In the genomic region with DNA sequence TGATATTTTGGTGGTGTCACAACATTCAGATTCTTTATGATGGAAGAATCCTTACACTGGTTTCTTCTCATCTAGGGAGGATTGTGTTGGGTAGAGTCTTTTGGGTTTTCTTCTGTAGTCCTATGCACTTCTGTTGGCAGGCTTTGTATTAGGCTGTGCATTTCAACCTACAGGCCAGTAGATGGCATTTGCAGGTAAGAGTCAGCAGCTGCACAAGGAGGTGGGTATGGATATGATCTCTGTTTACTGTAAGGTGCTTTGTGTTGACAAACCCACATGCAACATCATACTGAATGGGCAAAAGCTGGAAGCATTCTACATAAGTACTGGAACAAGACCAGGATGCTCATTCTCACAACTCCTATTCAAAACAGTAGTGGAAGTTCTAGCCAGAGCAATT, we compare ENCODE assay signal across 12 cellular contexts.
DNase-seq lines count a peak whose midpoint lies in the region; ATAC-seq and TF ChIP-seq lines count a peak whose summit lies in the region.
"Had no signal": no experiment of that assay in that cellular context is flagged by ENCODE, and none has a peak within 500 bp of the region (broad histone marks: within the 10 kb centered on the region; RNA-seq: fewer than 3 reads in every experiment).

No MANE protein-coding gene starts in this region.

- no peaks in the 10 kb centered on the region for H3K27me3 Mint-ChIP-seq in effector memory CD8-positive, alpha-beta T cell
- no peaks in the 10 kb centered on the region for H3K27me3 Mint-ChIP-seq in CD8-positive, alpha-beta memory T cell
- H3K27me3 Mint-ChIP-seq: activated B cell treated with CpG ODN at 0.5 μM for 24 hours had no signal

- H3K36me3 ChIP-seq in GM06990 (ENCODE audit: control insufficient read depth, insufficient read depth, low read length) (no peaks in the 10 kb centered on the region), iPS DF 6.9 (ENCODE audit: control insufficient read depth, insufficient read depth, low read length) (no peaks in the 10 kb centered on the region)
- no peaks in the 10 kb centered on the region for H3K36me3 ChIP-seq in CD8-positive, alpha-beta memory T cell (ENCODE audit: insufficient read depth, low read length)

- ATAC-seq in effector memory CD8-positive, alpha-beta T cell (replicated peaks) = no peak

- no peaks in the 10 kb centered on the region for H3K4me1 ChIP-seq in iPS DF 6.9 (ENCODE audit: control insufficient read depth, insufficient read depth, low read length)
- no peaks in the 10 kb centered on the region for H3K4me1 ChIP-seq in CD8-positive, alpha-beta memory T cell (ENCODE audit: insufficient read depth, low read length)

- H3K9me3 ChIP-seq in iPS DF 6.9 (ENCODE audit: control insufficient read depth, insufficient read depth, low read length) = peaks cover 4% of the 10 kb centered on the region
- H3K9me3 ChIP-seq in CD8-positive, alpha-beta memory T cell (ENCODE audit: low read length) = no peaks in the 10 kb centered on the region

- POLR2A ChIA-PET in CD8-positive, alpha-beta memory T cell (lab: Charles Lee) = no interaction called here

- H3K36me3 Mint-ChIP-seq in effector memory CD8-positive, alpha-beta T cell (ENCODE audit: insufficient read depth) = no peaks in the 10 kb centered on the region
- H3K36me3 Mint-ChIP-seq in CD8-positive, alpha-beta memory T cell = no peaks in the 10 kb centered on the region

- H3K4me1 Mint-ChIP-seq in effector memory CD8-positive, alpha-beta T cell (ENCODE audit: low read depth in 2 of 2) = no peaks in the 10 kb centered on the region
- H3K4me1 Mint-ChIP-seq in CD8-positive, alpha-beta memory T cell = no peaks in the 10 kb centered on the region
- H3K4me1 Mint-ChIP-seq: activated B cell treated with CpG ODN at 0.5 μM for 24 hours had no signal

- no peak overlapping the region for H3K4me3 Mint-ChIP-seq in effector memory CD8-positive, alpha-beta T cell
- H3K4me3 Mint-ChIP-seq in CD8-positive, alpha-beta memory T cell = no peak overlapping the region
- H3K4me3 Mint-ChIP-seq: activated B cell treated with CpG ODN at 0.5 μM for 24 hours had no signal

- H3K27ac Mint-ChIP-seq in effector memory CD8-positive, alpha-beta T cell = no peak overlapping the region
- no peak overlapping the region for H3K27ac Mint-ChIP-seq in CD8-positive, alpha-beta memory T cell
- H3K27ac Mint-ChIP-seq: activated B cell treated with CpG ODN at 0.5 μM for 24 hours had no signal

- H3K27me3 ChIP-seq in GM06990 (replicated peaks; ENCODE audit: control insufficient read depth, insufficient read depth, low read length) (no peaks in the 10 kb centered on the region), iPS DF 6.9 (ENCODE audit: control insufficient read depth, insufficient read depth, low read length) (no peaks in the 10 kb centered on the region)
- H3K27me3 ChIP-seq in CD8-positive, alpha-beta memory T cell (ENCODE audit: insufficient read depth, low read length, poor library complexity, severe bottlenecking) = no peaks in the 10 kb centered on the region

- no peak overlapping the region for H3K4me3 ChIP-seq in GM06990 (replicated peaks; ENCODE audit: low read depth, low read length)
- no peak overlapping the region for H3K4me3 ChIP-seq in iPS DF 6.9 (ENCODE audit: low read length)
- no peak overlapping the region for H3K4me3 ChIP-seq in CD8-positive, alpha-beta memory T cell (ENCODE audit: low read length)

- TF ChIP-seq CTCF in GM06990 (IDR thresholded peaks at IDR 0.05; ENCODE audit: insufficient read depth, low read length, poor library complexity, severe bottlenecking) = peak; percentile 52

- H3K9me3 Mint-ChIP-seq in effector memory CD8-positive, alpha-beta T cell = peaks cover 10 to 33% of the 10 kb centered on the region in 2 donors
- H3K9me3 Mint-ChIP-seq in CD8-positive, alpha-beta memory T cell = peaks cover 5 to 29% (median 18%) of the 10 kb centered on the region in 5 donors

- no peak overlapping the region for H3K27ac ChIP-seq in iPS DF 6.9 (ENCODE audit: low read length)
- H3K27ac ChIP-seq in CD8-positive, alpha-beta memory T cell (ENCODE audit: low read depth, low read length) = no peak overlapping the region

- DNase-seq in GM06990 (ENCODE audit: extremely low read depth, insufficient read length) (no peak), HT-29 (ENCODE audit: low spot score) (peak; percentile 58), SHP77 (lab: John Stamatoyannopoulos, UW) (peak; percentile 26 to 33), iPS DF 6.9 (ENCODE audit: low read depth, low spot score) (peak; percentile 13), hepatic stellate cell (ENCODE audit: low spot score) (no peak), putamen (ENCODE audit: low spot score) (no peak)
- no peak for DNase-seq in effector memory CD8-positive, alpha-beta T cell
- no peak for DNase-seq in CD8-positive, alpha-beta memory T cell
- DNase-seq: activated B cell treated with CpG ODN at 0.5 μM for 24 hours, anterior cingulate cortex, HCEC 1CT, NCI-H1092 treated with DMSO at 0.1 percent for 48 hours had no signal

- CTCF ChIA-PET in CD8-positive, alpha-beta memory T cell (lab: Charles Lee) = no interaction called here

Comparison
In these comparisons a context has a peak if more than half of its experiments do, and no peak if none do; other contexts are left out.
1. DNase-seq: peak in HT-29 (single experiment), SHP77 (2 of 2) and iPS DF 6.9 (single experiment); none in GM06990 (single experiment), hepatic stellate cell (single experiment), putamen (single experiment), effector memory CD8-positive, alpha-beta T cell (0 of 3) and CD8-positive, alpha-beta memory T cell (0 of 5).